ENCODE assay signal across 8 cellular contexts in the genomic region with DNA sequence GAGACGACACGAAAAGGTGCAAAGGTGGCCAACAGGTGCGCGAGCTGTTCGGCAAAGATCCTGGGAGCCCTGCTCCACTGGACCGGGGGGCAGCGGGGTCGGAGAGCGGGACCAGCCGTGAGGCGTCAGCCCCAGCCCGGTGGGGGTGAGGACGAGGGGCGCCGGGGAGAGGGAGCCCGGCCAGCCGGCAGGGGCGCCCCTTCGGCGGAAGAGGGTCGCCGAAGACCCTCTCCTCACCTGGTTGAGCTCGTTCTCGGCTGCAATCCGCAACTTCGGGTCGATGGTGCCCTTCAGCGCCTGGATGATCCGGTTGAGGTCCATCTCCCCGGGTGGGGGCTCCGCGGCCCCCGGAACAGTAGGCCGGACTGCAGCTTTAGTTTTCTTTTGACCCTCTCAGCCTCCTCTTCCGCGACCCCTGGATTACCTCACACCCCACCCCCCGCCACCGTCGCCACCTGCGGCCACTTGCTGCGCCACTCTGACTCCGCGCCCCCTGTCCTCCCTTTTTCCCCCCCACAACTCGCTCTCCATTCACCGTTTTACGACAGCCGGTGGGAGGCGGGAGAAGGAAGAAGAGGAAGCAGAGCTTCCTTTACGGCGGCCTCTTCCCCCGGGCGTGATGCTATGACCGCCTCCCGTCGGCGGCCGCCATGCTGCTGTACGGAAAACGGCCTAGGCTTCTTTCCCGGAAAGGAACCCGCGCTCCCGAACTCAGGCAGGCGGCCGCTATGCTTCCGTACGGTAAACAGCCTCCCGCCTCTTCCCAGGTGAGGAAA.
A peak's percentile ranks its signal among the peaks of the same experiment; 100 is the strongest.
DNase-seq lines count a peak whose midpoint lies in the region; ATAC-seq lines count a peak whose summit lies in the region.

TSS of gene IPO8 (minus strand) at position 543 of the 776 bp plus-strand sequence. CDS start at position 321, 222 bp downstream.

- H3K27ac Mint-ChIP-seq in central memory CD8-positive, alpha-beta T cell (ENCODE audit: low read depth): peak within 1 kb of the TSS; percentile 94

- H3K9me3 Mint-ChIP-seq in central memory CD8-positive, alpha-beta T cell: no peaks in the 10 kb centered on the region

- peaks cover 6% of the 10 kb centered on the region for H3K36me3 Mint-ChIP-seq in central memory CD8-positive, alpha-beta T cell (ENCODE audit: insufficient read depth)

- DNase-seq in AG20443 (ENCODE audit: low spot score) (peak; percentile 96), NCI-H345 treated with DMSO at 0.1 percent for 48 hours (lab: John Stamatoyannopoulos, UW; ENCODE audit: unreplicated experiment) (peak; percentile 85), iris pigment epithelial cell (ENCODE audit: low read depth) (peak; percentile 92)
- DNase-seq in activated CD4-positive, CD25-positive, alpha-beta regulatory T cell treated with anti-CD3 and anti-CD28 coated beads, Interleukin-2, amount 50 U/mL, for 16 hours (ENCODE audit: low read depth, low spot score): peak; percentile 75
- peak; percentile 65 to 72 for DNase-seq in central memory CD8-positive, alpha-beta T cell (ENCODE audit: low spot score in 2 of 2)
- peak; percentile 74 to 79 (median 76) for DNase-seq in stimulated activated CD4-positive, alpha-beta T cell treated with anti-CD3 and anti-CD28 coated beads, Interleukin-12 subunit alpha, Interleukin-12 subunit beta, amount 100 ng/mL, for 48 hours (ENCODE audit: low read depth in 2 of 3, low spot score in 1 of 3)

- H3K27me3 Mint-ChIP-seq in central memory CD8-positive, alpha-beta T cell: no peaks in the 10 kb centered on the region

- ATAC-seq in GM19025 (IDR thresholded peaks at IDR 0.05; ENCODE audit: low read depth, unreplicated experiment): peak; percentile 76
- peak; percentile 80 for ATAC-seq in HG03342 (IDR thresholded peaks at IDR 0.05; ENCODE audit: unreplicated experiment)
- ATAC-seq in central memory CD8-positive, alpha-beta T cell (replicated peaks; ENCODE audit: extremely low read depth, poor library complexity, severe bottlenecking): peak; percentile 84

- peak within 1 kb of the TSS; percentile 95 for H3K4me3 Mint-ChIP-seq in central memory CD8-positive, alpha-beta T cell

- peaks cover 36% of the 10 kb centered on the region for H3K4me1 Mint-ChIP-seq in central memory CD8-positive, alpha-beta T cell

Comparison
In these comparisons a context has a peak if more than half of its experiments do, and no peak if none do; other contexts are left out.
1. Peak in every context shown above with its lines: DNase-seq and ATAC-seq.